In genomic region chr12:75341873-75342272, GRCh38 we compare ENCODE assay signal across 1 cellular context.
TF ChIP-seq lines count a peak whose summit lies in the region.

No MANE protein-coding gene starts in this region.

TF ChIP-seq in IMR-90, 13 proteins besides CTCF, POLR2A, EP300 and RAD21:
- TF ChIP-seq CHD1 (IDR thresholded peaks at IDR 0.05; ENCODE audit: low read depth, low read length) (no peak), SMC3 (IDR thresholded peaks at IDR 0.05; ENCODE audit: low read depth, low read length) (no peak), BHLHE40 (IDR thresholded peaks at IDR 0.05; ENCODE audit: low read depth, low read length) (no peak), FOS (IDR thresholded peaks at IDR 0.05; ENCODE audit: low read depth, low read length) (no peak), RCOR1 (IDR thresholded peaks at IDR 0.05; ENCODE audit: insufficient replicate concordance, low read length) (no peak), RFX5 (IDR thresholded peaks at IDR 0.05; ENCODE audit: low read depth, low read length) (no peak), ELK1 (IDR thresholded peaks at IDR 0.05; ENCODE audit: borderline replicate concordance, low read depth, low read length) (no peak)
